10 cellular contexts compared by ENCODE assay signal in the genomic region with DNA sequence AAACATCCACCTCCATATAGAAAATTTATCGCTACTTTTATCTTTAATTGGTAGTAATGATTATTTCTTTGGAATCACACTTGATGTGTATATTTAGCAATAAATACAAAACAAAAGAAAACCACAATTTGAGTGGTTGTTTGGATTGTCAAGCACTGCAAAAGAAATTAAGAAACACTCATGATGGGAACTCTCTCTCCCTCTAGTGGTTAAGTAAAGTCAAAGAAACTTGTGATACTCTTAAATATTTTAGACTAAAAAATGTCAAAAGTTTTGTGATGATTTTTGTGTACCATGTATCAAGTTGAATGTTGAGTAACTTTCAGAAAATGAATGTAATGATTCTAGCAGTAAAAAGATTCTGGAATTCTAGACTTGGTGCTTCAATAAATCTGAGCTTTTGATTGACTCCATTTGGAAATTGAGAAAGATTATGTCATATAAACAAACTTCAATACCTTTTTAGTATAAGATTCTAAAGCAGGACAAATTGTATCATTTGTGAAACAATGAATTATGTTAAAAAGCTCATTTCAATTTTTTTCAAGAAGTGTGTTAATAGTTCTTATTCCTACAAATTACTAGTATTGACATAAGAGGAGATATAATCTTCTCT. TPM values are rescaled to one million over a fixed set of nuclear protein-coding genes. Genes with fewer than 3 reads are reported as not detected.
DNase-seq lines count a peak whose midpoint lies in the region; ATAC-seq, FAIRE-seq and TF ChIP-seq lines count a peak whose summit lies in the region.
"Had no signal": no experiment of that assay in that cellular context is flagged by ENCODE, and none has a peak within 500 bp of the region (broad histone marks: within the 10 kb centered on the region; RNA-seq: fewer than 3 reads in every experiment).

No MANE protein-coding gene starts in this region.

- no peak for DNase-seq in AG04449 (ENCODE audit: low read depth, low spot score)
- DNase-seq in RCC 7860 (ENCODE audit: low spot score), result no peak
- peak in 1 of 2 donors; percentile 15 for DNase-seq in foreskin keratinocyte
- DNase-seq in 8988T, result no peak
- DNase-seq in NCI-H2107 (lab: John Stamatoyannopoulos, UW), result no peak
- DNase-seq: head of caudate nucleus, upper lobe of left lung had no signal

- FAIRE-seq in RCC 7860 (lab: Jason Lieb, UNC), result peak; percentile 32

- TF ChIP-seq CTCF in AG04449 (IDR thresholded peaks at IDR 0.05; ENCODE audit: insufficient read depth, low read length, missing control alignments), result peak; percentile 12
- TF ChIP-seq CTCF in GM12873 (IDR thresholded peaks at IDR 0.05; ENCODE audit: insufficient read depth, low read depth, low read length, missing control alignments), result peak; percentile 28
- peak; percentile 61 for TF ChIP-seq CTCF in foreskin keratinocyte (conservative IDR thresholded peaks at IDR 0.05)

- no peak overlapping the region for H3K4me3 ChIP-seq in AG04449 (ENCODE audit: low read depth, low read length)
- H3K4me3 ChIP-seq: upper lobe of left lung had no signal

- H3K4me1 ChIP-seq in foreskin keratinocyte, result no peaks in the 10 kb centered on the region
- H3K4me1 ChIP-seq: upper lobe of left lung had no signal

- H3K27me3 ChIP-seq in foreskin keratinocyte, result no peaks in the 10 kb centered on the region
- H3K27me3 ChIP-seq: upper lobe of left lung had no signal

- no peak overlapping the region for H3K27ac ChIP-seq in foreskin keratinocyte
- H3K27ac ChIP-seq: upper lobe of left lung had no signal

- CTCF ChIA-PET in AG04449 (lab: Yijun Ruan, JAX), result interaction anchor here (0.7 to 2.2 kb wide), 13 partner anchors 8 to 934 kb away, joined by 3 to 18 read pairs (median 4); no protein-coding TSS in a partner anchor

- ATAC-seq in foreskin keratinocyte, result peak; percentile 27
- ATAC-seq in GM21360 (IDR thresholded peaks at IDR 0.05; ENCODE audit: unreplicated experiment), result no peak
- no peak for ATAC-seq in HG02840 (IDR thresholded peaks at IDR 0.05; ENCODE audit: low FRiP score, unreplicated experiment)

- POLR2A ChIA-PET in AG04449 (lab: Yijun Ruan, JAX), result no interaction called here

RNA-seq across cellular contexts. Expression of a gene that starts 20.8 kb away (rescaled TPM):
- total RNA-seq in foreskin keratinocyte, result 0.31 and 0.39 TPM in 2 replicates
- polyA plus RNA-seq in foreskin keratinocyte, result 0.07 and 0.14 TPM in 2 replicates
